Comparison of ENCODE assay signal across 28 cellular contexts in genomic region chr10:69952801-69953200, GRCh38.
DNase-seq lines count a peak whose midpoint lies in the region; ATAC-seq and TF ChIP-seq lines count a peak whose summit lies in the region.
"Had no signal": no experiment of that assay in that cellular context is flagged by ENCODE, and none has a peak within 500 bp of the region (broad histone marks: within the 10 kb centered on the region; RNA-seq: fewer than 3 reads in every experiment).

No MANE protein-coding gene starts in this region.

- H3K4me1 ChIP-seq in BLaER1 treated with 17β-estradiol and CSF1 and Interleukin-3, amounts not matched to agents 10 nM and 100 nM = peaks cover 19 to 34% (median 27%) of the 10 kb centered on the region in 10 experiments
- H3K4me1 ChIP-seq in effector memory CD4-positive, alpha-beta T cell (ENCODE audit: control insufficient read depth, insufficient read depth, low read length, poor library complexity, severe bottlenecking) = no peaks in the 10 kb centered on the region
- H3K4me1 ChIP-seq: sigmoid colon had no signal

- H3K36me3 Mint-ChIP-seq in WTC11 = no peaks in the 10 kb centered on the region

- H3K27ac ChIP-seq in BLaER1 treated with 17β-estradiol and CSF1 and Interleukin-3, amounts not matched to agents 10 nM and 100 nM = peak overlapping the region in 3 of 11 experiments; percentile 12 to 29 (median 20); a peak in 2 of 22 replicates
- H3K27ac ChIP-seq in effector memory CD4-positive, alpha-beta T cell (ENCODE audit: insufficient read depth, low read length, poor library complexity, severe bottlenecking) = no peak overlapping the region
- H3K27ac ChIP-seq: esophagus squamous epithelium, ovary, sigmoid colon, suprapubic skin, vagina had no signal

- CTCF ChIA-PET in WTC11 (lab: Charles Lee) = interaction anchor here (0.6 to 4.1 kb wide), 7 partner anchors 38 to 308 kb away, joined by 3 to 18 read pairs (median 5); partner anchors contain the start of gene TYSND1

- no peaks in the 10 kb centered on the region for H3K36me3 ChIP-seq in BLaER1 treated with 17β-estradiol and CSF1 and Interleukin-3, amounts not matched to agents 10 nM and 100 nM
- H3K36me3 ChIP-seq in effector memory CD4-positive, alpha-beta T cell (ENCODE audit: control insufficient read depth, insufficient read depth, low read length) = no peaks in the 10 kb centered on the region
- H3K36me3 ChIP-seq: esophagus squamous epithelium, HAP-1, ovary, sigmoid colon, suprapubic skin, vagina had no signal

- peaks cover 21% of the 10 kb centered on the region for H3K4me1 Mint-ChIP-seq in WTC11

- H3K9ac ChIP-seq in BLaER1 treated with 17β-estradiol and CSF1 and Interleukin-3, amounts not matched to agents 10 nM and 100 nM = no peak overlapping the region; a peak in 1 of 22 replicates
- H3K9ac ChIP-seq: SK-N-SH had no signal

- H3K27ac Mint-ChIP-seq in WTC11 = no peak overlapping the region
- H3K27ac Mint-ChIP-seq: CD4-positive, alpha-beta T cell; T-helper 2 cell treated with Interferon-gamma antibody and Interleukin-4, amounts not matched to agents 5 μg/mL and 100 μg/mL, for 36 hours had no signal

- peak overlapping the region; percentile 21 to 71 (median 59); a peak in 21 of 22 replicates for H3K4me2 ChIP-seq in BLaER1 treated with 17β-estradiol and CSF1 and Interleukin-3, amounts not matched to agents 10 nM and 100 nM
- H3K4me2 ChIP-seq: SK-N-SH had no signal

- ATAC-seq in WTC11 (peak; percentile 72), GM19035 (IDR thresholded peaks at IDR 0.05; ENCODE audit: unreplicated experiment) (no peak)

- no peaks in the 10 kb centered on the region for H3K27me3 ChIP-seq in BLaER1 treated with 17β-estradiol and CSF1 and Interleukin-3, amounts not matched to agents 10 nM and 100 nM
- no peaks in the 10 kb centered on the region for H3K27me3 ChIP-seq in effector memory CD4-positive, alpha-beta T cell (replicated peaks; ENCODE audit: control insufficient read depth, insufficient read depth, low read length, poor library complexity, severe bottlenecking)
- H3K27me3 ChIP-seq: esophagus squamous epithelium, ovary, sigmoid colon, suprapubic skin, vagina had no signal

- H4K20me1 ChIP-seq in BLaER1 treated with 17β-estradiol and CSF1 and Interleukin-3, amounts not matched to agents 10 nM and 100 nM = no peaks in the 10 kb centered on the region; a peak in 1 of 22 replicates

- H3K4me3 Mint-ChIP-seq in WTC11 = no peak overlapping the region
- H3K4me3 Mint-ChIP-seq: CD4-positive, alpha-beta T cell; T-helper 2 cell treated with Interferon-gamma antibody and Interleukin-4, amounts not matched to agents 5 μg/mL and 100 μg/mL, for 36 hours had no signal

- peaks cover 6% of the 10 kb centered on the region for H3K27me3 Mint-ChIP-seq in WTC11 (ENCODE audit: low read depth)

- no peaks in the 10 kb centered on the region for H3K9me3 ChIP-seq in BLaER1 treated with 17β-estradiol and CSF1 and Interleukin-3, amounts not matched to agents 10 nM and 100 nM (replicated peaks in 1 of 11)
- no peaks in the 10 kb centered on the region for H3K9me3 ChIP-seq in effector memory CD4-positive, alpha-beta T cell (ENCODE audit: control insufficient read depth, low read length)
- H3K9me3 ChIP-seq: esophagus squamous epithelium, HAP-1, ovary, sigmoid colon, SK-N-SH, suprapubic skin, vagina had no signal

- POLR2A ChIA-PET in WTC11 (lab: Charles Lee) = no interaction called here

- DNase-seq in WTC11 (ENCODE audit: low spot score) = no peak
- DNase-seq in fibroblast of the conjunctiva (ENCODE audit: low read depth) = peak; percentile 69
- DNase-seq in retinal pigment epithelial cell (ENCODE audit: low read depth) = peak; percentile 8
- no peak for DNase-seq in activated naive CD4-positive, alpha-beta T cell treated with anti-CD3 and anti-CD28 coated beads, Interleukin-2, amount 50 U/mL, for 16 hours
- DNase-seq in effector memory CD4-positive, alpha-beta T cell = no peak
- no peak for DNase-seq in dedifferentiated amniotic fluid mesenchymal stem cell (ENCODE audit: extremely low spot score)
- DNase-seq: activated CD4-positive, alpha-beta T cell treated with anti-CD3 and anti-CD28 coated beads, Interleukin-2, amount 50 U/mL, for 48 hours; activated gamma-delta T cell treated with Interleukin-2 at 50 U/mL for 16 hours; amygdala; CD4-positive, alpha-beta T cell; central memory CD4-positive, alpha-beta T cell; DMS153; effector CD8-positive, alpha-beta T cell; esophagus squamous epithelium; mammary epithelial cell; NCI-H1105 treated with DMSO at 0.1 percent for 48 hours; NCI-H2081 treated with DMSO at 0.1 percent for 48 hours; NCI-H446 treated with DMSO at 0.1 percent for 48 hours; ovary; RPMI8226; SK-N-SH had no signal

- TF ChIP-seq CTCF in WTC11 (IDR thresholded peaks at IDR 0.05) = no peak
- TF ChIP-seq CTCF in retinal pigment epithelial cell (conservative IDR thresholded peaks at IDR 0.05; ENCODE audit: low read depth, low read length) = no peak

- no peak overlapping the region; a peak in 1 of 20 replicates for H3K4me3 ChIP-seq in BLaER1 treated with 17β-estradiol and CSF1 and Interleukin-3, amounts not matched to agents 10 nM and 100 nM
- H3K4me3 ChIP-seq in retinal pigment epithelial cell (ENCODE audit: low read length) = no peak overlapping the region
- no peak overlapping the region for H3K4me3 ChIP-seq in effector memory CD4-positive, alpha-beta T cell (ENCODE audit: insufficient read depth, low read depth, low read length, poor library complexity, severe bottlenecking)
- H3K4me3 ChIP-seq: esophagus squamous epithelium, HAP-1, ovary, sigmoid colon, suprapubic skin, vagina had no signal

- H3K9me3 Mint-ChIP-seq in WTC11 = no peaks in the 10 kb centered on the region
- H3K9me3 Mint-ChIP-seq: CD4-positive, alpha-beta T cell; T-helper 2 cell treated with Interferon-gamma antibody and Interleukin-4, amounts not matched to agents 5 μg/mL and 100 μg/mL, for 36 hours had no signal

TF ChIP-seq in WTC11, 78 proteins besides CTCF, POLR2A, EP300 and RAD21 (continues in another document):
- no peak for TF ChIP-seq AR (CRISPR knock-in tag; IDR thresholded peaks at IDR 0.05)
- TF ChIP-seq MYBL2 (CRISPR knock-in tag; IDR thresholded peaks at IDR 0.05) = no peak
- TF ChIP-seq, protein P1, sequence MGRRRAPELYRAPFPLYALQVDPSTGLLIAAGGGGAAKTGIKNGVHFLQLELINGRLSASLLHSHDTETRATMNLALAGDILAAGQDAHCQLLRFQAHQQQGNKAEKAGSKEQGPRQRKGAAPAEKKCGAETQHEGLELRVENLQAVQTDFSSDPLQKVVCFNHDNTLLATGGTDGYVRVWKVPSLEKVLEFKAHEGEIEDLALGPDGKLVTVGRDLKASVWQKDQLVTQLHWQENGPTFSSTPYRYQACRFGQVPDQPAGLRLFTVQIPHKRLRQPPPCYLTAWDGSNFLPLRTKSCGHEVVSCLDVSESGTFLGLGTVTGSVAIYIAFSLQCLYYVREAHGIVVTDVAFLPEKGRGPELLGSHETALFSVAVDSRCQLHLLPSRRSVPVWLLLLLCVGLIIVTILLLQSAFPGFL (CRISPR knock-in tag; IDR thresholded peaks at IDR 0.05; ENCODE audit: borderline replicate concordance) = no peak
- no peak for TF ChIP-seq ATF2 (CRISPR knock-in tag; IDR thresholded peaks at IDR 0.05; ENCODE audit: borderline replicate concordance, low read depth)
- no peak for TF ChIP-seq ZNF671 (CRISPR knock-in tag; IDR thresholded peaks at IDR 0.05)

Comparison
In these comparisons a context has a peak if more than half of its experiments do, and no peak if none do; other contexts are left out.
1. DNase-seq: peak in fibroblast of the conjunctiva (single experiment) and retinal pigment epithelial cell (single experiment); none in WTC11 (single experiment), activated naive CD4-positive, alpha-beta T cell treated with anti-CD3 and anti-CD28 coated beads, Interleukin-2, amount 50 U/mL, for 16 hours (single experiment), effector memory CD4-positive, alpha-beta T cell (0 of 3) and dedifferentiated amniotic fluid mesenchymal stem cell (single experiment).